ENCODE assay signal across 23 cellular contexts in the genomic region with DNA sequence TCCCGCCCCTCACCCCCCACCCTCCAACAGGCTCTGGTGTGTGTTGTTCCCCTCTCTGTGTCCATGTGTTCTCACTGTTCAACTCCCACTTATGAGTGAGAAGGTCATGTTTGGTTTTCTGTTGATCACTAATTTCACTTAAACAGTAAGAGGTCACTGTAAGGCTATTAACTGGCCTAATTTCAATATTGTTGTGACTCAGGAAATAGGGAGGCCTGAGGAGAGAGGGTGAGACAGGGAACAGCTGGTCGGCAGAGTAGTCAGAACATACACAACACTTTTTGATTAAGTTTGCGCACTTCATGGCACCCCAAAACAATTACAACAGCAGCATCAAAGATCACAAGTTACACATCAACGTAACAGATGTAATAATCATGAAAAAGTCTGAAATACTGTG.
"Had no signal": no experiment of that assay in that cellular context is flagged by ENCODE, and none has a peak within 500 bp of the region (broad histone marks: within the 10 kb centered on the region; RNA-seq: fewer than 3 reads in every experiment).

No MANE protein-coding gene starts in this region.

- H3K4me3 ChIP-seq: breast epithelium, dorsolateral prefrontal cortex, gastrocnemius medialis, left ventricle myocardium inferior, prostate gland, thoracic aorta had no signal

- H3K27me3 Mint-ChIP-seq: activated CD4-positive, alpha-beta memory T cell treated with anti-CD3 and anti-CD28 coated beads, Interleukin-2, amount 10 ng/mL, durations not matched to agents 7 days and 5 days; activated CD8-positive, alpha-beta memory T cell treated with anti-CD3 and anti-CD28 coated beads, Interleukin-2, amount 10 ng/mL, durations not matched to agents 7 days and 5 days; activated naive CD4-positive, alpha-beta T cell treated with anti-CD3 and anti-CD28 coated beads, Interleukin-2, amount 50 U/mL, for 24 hours had no signal

- H3K9me3 Mint-ChIP-seq: activated naive CD4-positive, alpha-beta T cell treated with anti-CD3 and anti-CD28 coated beads, Interleukin-2, amount 50 U/mL, for 24 hours had no signal

- H3K36me3 ChIP-seq: breast epithelium, prostate gland had no signal

- H3K27ac ChIP-seq: breast epithelium, dorsolateral prefrontal cortex, gastrocnemius medialis, left ventricle myocardium inferior, prostate gland, thoracic aorta had no signal

- DNase-seq: activated CD4-positive, alpha-beta memory T cell treated with anti-CD3 and anti-CD28 coated beads, Interleukin-2, amount 10 ng/mL, durations not matched to agents 7 days and 5 days; activated CD4-positive, alpha-beta T cell treated with anti-CD3 and anti-CD28 coated beads for 48 hours; activated CD4-positive, CD25-positive, alpha-beta regulatory T cell; activated CD8-positive, alpha-beta memory T cell treated with anti-CD3 and anti-CD28 coated beads, Interleukin-2, amount 10 ng/mL, durations not matched to agents 7 days and 5 days; activated effector memory CD4-positive, alpha-beta T cell treated with anti-CD3 and anti-CD28 coated beads, Interleukin-2, amount 50 U/mL, for 16 hours; activated T-cell treated with anti-CD3 and anti-CD28 coated beads, Interleukin-2, amount 50 U/mL, for 1 hour; dorsolateral prefrontal cortex; gastrocnemius medialis; head of caudate nucleus; kidney; left ventricle myocardium inferior; mammary epithelial cell; right cardiac atrium; small intestine; stimulated activated CD4-positive, alpha-beta T cell treated with anti-CD3 and anti-CD28 coated beads, Interleukin-15, amount 100 ng/mL, for 24 hours; stimulated activated CD4-positive, alpha-beta T cell treated with anti-CD3 and anti-CD28 coated beads, Interleukin-4, amount 100 ng/mL, for 1 hour; T-helper 1 cell; T1000 had no signal

- FAIRE-seq: astrocyte, kidney, small intestine had no signal

- H3K4me1 ChIP-seq: breast epithelium, prostate gland had no signal

- H3K9me3 ChIP-seq: breast epithelium, gastrocnemius medialis, left ventricle myocardium inferior, prostate gland, thoracic aorta had no signal

- H3K27ac Mint-ChIP-seq: activated CD4-positive, alpha-beta memory T cell treated with anti-CD3 and anti-CD28 coated beads, Interleukin-2, amount 10 ng/mL, durations not matched to agents 7 days and 5 days; activated CD8-positive, alpha-beta memory T cell treated with anti-CD3 and anti-CD28 coated beads, Interleukin-2, amount 10 ng/mL, durations not matched to agents 7 days and 5 days had no signal

- H3K27me3 ChIP-seq: breast epithelium, dorsolateral prefrontal cortex, gastrocnemius medialis had no signal

- H3K4me3 Mint-ChIP-seq: activated CD4-positive, alpha-beta memory T cell treated with anti-CD3 and anti-CD28 coated beads, Interleukin-2, amount 10 ng/mL, durations not matched to agents 7 days and 5 days; activated CD8-positive, alpha-beta memory T cell treated with anti-CD3 and anti-CD28 coated beads, Interleukin-2, amount 10 ng/mL, durations not matched to agents 7 days and 5 days; activated naive CD4-positive, alpha-beta T cell treated with anti-CD3 and anti-CD28 coated beads, Interleukin-2, amount 50 U/mL, for 24 hours had no signal

- ATAC-seq: activated CD8-positive, alpha-beta memory T cell treated with anti-CD3 and anti-CD28 coated beads, Interleukin-2, amount 10 ng/mL, durations not matched to agents 7 days and 5 days; gastrocnemius medialis; right cardiac atrium had no signal
